Comparison of ENCODE assay signal across 3 cellular contexts in the genomic region with DNA sequence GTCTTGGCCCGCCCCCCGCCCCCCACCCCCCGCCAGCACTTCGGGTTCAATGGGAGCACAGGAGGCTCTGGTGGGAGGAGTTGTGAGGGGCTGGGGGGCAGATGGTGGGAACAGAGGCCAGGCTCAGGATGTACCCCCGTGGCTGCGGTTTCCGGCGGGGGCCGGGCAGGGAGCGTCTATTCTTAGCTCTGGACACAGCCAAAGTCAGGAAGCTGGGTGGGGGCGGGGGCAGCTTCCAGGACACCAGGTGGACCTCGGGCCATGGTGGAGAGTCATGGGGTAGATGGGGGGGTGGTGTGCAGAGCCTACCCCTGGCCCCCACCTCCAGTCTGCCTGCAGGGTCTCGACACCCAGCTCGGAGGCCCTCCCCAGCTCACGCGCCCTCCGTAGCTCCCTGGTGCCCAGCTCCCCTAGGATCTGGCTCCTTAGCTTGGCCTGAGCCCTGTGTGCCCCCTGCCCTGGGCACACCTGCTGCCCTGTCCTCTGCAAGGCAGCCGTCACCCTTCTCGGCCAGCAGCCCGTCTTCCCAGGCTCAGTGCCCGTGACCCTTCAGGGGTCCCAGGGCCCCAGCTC.
TF ChIP-seq lines count a peak whose summit lies in the region.

No MANE protein-coding gene starts in this region.

TF ChIP-seq in liver, 16 proteins besides CTCF, POLR2A, EP300 and RAD21:
- TF ChIP-seq YY1 (IDR thresholded peaks at IDR 0.05) = no peak
- TF ChIP-seq, protein P1, sequence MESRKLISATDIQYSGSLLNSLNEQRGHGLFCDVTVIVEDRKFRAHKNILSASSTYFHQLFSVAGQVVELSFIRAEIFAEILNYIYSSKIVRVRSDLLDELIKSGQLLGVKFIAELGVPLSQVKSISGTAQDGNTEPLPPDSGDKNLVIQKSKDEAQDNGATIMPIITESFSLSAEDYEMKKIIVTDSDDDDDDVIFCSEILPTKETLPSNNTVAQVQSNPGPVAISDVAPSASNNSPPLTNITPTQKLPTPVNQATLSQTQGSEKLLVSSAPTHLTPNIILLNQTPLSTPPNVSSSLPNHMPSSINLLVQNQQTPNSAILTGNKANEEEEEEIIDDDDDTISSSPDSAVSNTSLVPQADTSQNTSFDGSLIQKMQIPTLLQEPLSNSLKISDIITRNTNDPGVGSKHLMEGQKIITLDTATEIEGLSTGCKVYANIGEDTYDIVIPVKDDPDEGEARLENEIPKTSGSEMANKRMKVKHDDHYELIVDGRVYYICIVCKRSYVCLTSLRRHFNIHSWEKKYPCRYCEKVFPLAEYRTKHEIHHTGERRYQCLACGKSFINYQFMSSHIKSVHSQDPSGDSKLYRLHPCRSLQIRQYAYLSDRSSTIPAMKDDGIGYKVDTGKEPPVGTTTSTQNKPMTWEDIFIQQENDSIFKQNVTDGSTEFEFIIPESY (IDR thresholded peaks at IDR 0.05) = no peak

TF ChIP-seq in HepG2, 621 proteins besides CTCF, POLR2A, EP300 and RAD21:
- TF ChIP-seq KMT2A (CRISPR knock-in tag; IDR thresholded peaks at IDR 0.05) (no peak), ZNF562 (CRISPR knock-in tag; IDR thresholded peaks at IDR 0.05; ENCODE audit: borderline replicate concordance) (no peak), NBN (conservative IDR thresholded peaks at IDR 0.05) (no peak)

TF ChIP-seq in HEK293T, 16 proteins besides CTCF, POLR2A, EP300 and RAD21:
- no peak for TF ChIP-seq ARNT (IDR thresholded peaks at IDR 0.05)
- TF ChIP-seq HDGF (IDR thresholded peaks at IDR 0.05; ENCODE audit: borderline replicate concordance) = no peak
- no peak for TF ChIP-seq CTBP1 (IDR thresholded peaks at IDR 0.05; ENCODE audit: borderline replicate concordance)
- no peak for TF ChIP-seq ELF4 (IDR thresholded peaks at IDR 0.05)
- no peak for TF ChIP-seq FOXM1 (IDR thresholded peaks at IDR 0.05; ENCODE audit: borderline replicate concordance)
- TF ChIP-seq SUZ12 (IDR thresholded peaks at IDR 0.05) = no peak
- TF ChIP-seq NFRKB (IDR thresholded peaks at IDR 0.05) = no peak
- TF ChIP-seq LEF1 (IDR thresholded peaks at IDR 0.05; ENCODE audit: borderline replicate concordance) = no peak
- TF ChIP-seq BHLHE40 (IDR thresholded peaks at IDR 0.05; ENCODE audit: borderline replicate concordance) = no peak
- TF ChIP-seq TARDBP (IDR thresholded peaks at IDR 0.05) = no peak
- TF ChIP-seq SP1 (IDR thresholded peaks at IDR 0.05) = no peak
- TF ChIP-seq FOXA1 (IDR thresholded peaks at IDR 0.05) = no peak
- TF ChIP-seq, protein P2, sequence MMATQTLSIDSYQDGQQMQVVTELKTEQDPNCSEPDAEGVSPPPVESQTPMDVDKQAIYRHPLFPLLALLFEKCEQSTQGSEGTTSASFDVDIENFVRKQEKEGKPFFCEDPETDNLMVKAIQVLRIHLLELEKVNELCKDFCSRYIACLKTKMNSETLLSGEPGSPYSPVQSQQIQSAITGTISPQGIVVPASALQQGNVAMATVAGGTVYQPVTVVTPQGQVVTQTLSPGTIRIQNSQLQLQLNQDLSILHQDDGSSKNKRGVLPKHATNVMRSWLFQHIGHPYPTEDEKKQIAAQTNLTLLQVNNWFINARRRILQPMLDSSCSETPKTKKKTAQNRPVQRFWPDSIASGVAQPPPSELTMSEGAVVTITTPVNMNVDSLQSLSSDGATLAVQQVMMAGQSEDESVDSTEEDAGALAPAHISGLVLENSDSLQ (IDR thresholded peaks at IDR 0.05) = no peak
- TF ChIP-seq L3MBTL2 (conservative IDR thresholded peaks at IDR 0.05) = no peak
- TF ChIP-seq FOXK2 (IDR thresholded peaks at IDR 0.05) = no peak
- no peak for TF ChIP-seq ZNF384 (IDR thresholded peaks at IDR 0.05)
TF ChIP-seq in HEK293T: peak in this region for 0.
